ENCODE assay signal across 8 cellular contexts in genomic region chr12:57935839-57936512, GRCh38. TPM values are rescaled to one million over a fixed set of nuclear protein-coding genes. Genes with fewer than 3 reads are reported as not detected.
DNase-seq lines count a peak whose midpoint lies in the region; ATAC-seq and TF ChIP-seq lines count a peak whose summit lies in the region.

No MANE protein-coding gene starts in this region.

- peak overlapping the region; percentile 51 to 80 for H3K27ac ChIP-seq in testis

- peaks cover 9% of the 10 kb centered on the region for H3K4me1 ChIP-seq in testis

- DNase-seq in GM06990 (ENCODE audit: extremely low read depth, insufficient read length) (peak; percentile 82), NB4 (ENCODE audit: low read depth) (peak; percentile 100), SK-N-DZ (ENCODE audit: low spot score) (peak; percentile 96), glomerular visceral epithelial cell (ENCODE audit: extremely low spot score) (peak; percentile 93), omental fat pad (ENCODE audit: low spot score) (peak; percentile 72), testis (peak; percentile 97)
- DNase-seq in activated naive CD4-positive, alpha-beta T cell treated with anti-CD3 and anti-CD28 coated beads, Interleukin-2, amount 50 U/mL, for 16 hours: peak; percentile 84

- H3K9me3 ChIP-seq in testis: no peaks in the 10 kb centered on the region

- H3K27me3 ChIP-seq in GM06990 (replicated peaks; ENCODE audit: control insufficient read depth, insufficient read depth, low read length) (no peaks in the 10 kb centered on the region), testis (no peaks in the 10 kb centered on the region)

- peak; percentile 75 for TF ChIP-seq POLR2A in NB4 (IDR thresholded peaks at IDR 0.05; ENCODE audit: extremely low read depth, insufficient read length)
- peak; percentile 17 for TF ChIP-seq POLR2A in testis (IDR thresholded peaks at IDR 0.05)

- peak; percentile 99 for ATAC-seq in HG02571 (IDR thresholded peaks at IDR 0.05; ENCODE audit: unreplicated experiment)
- ATAC-seq in omental fat pad (ENCODE audit: low FRiP score): peak; percentile 92

- intact Hi-C loops in testis (cut with DNase I; ENCODE audit: low total_unique reads): no loop called here

- H3K4me3 ChIP-seq in GM06990 (replicated peaks; ENCODE audit: low read depth, low read length) (peak overlapping the region; percentile 59), NB4 (ENCODE audit: low read depth, low read length) (peak overlapping the region; percentile 80), testis (peak overlapping the region; percentile 73 to 80)

- 1 to 2% methylated on average over 29 of the region's 29 CpGs for WGBS in testis, 2 donors

- TF ChIP-seq CTCF in GM06990 (IDR thresholded peaks at IDR 0.05; ENCODE audit: insufficient read depth, low read length, poor library complexity, severe bottlenecking): no peak
- no peak for TF ChIP-seq CTCF in NB4 (IDR thresholded peaks at IDR 0.05; ENCODE audit: low read depth, low read length)
- TF ChIP-seq CTCF in omental fat pad (IDR thresholded peaks at IDR 0.05): no peak
- TF ChIP-seq CTCF in testis (IDR thresholded peaks at IDR 0.05): no peak

- no peaks in the 10 kb centered on the region for H3K36me3 ChIP-seq in GM06990 (ENCODE audit: control insufficient read depth, insufficient read depth, low read length)
- H3K36me3 ChIP-seq in testis (ENCODE audit: low read depth, missing control alignments): no peaks in the 10 kb centered on the region

RNA-seq across cellular contexts. Expression of gene ATP23, which starts 5.4 kb away (rescaled TPM):
- 21.5 and 25.3 TPM in 2 replicates for polyA plus RNA-seq in SK-N-DZ (2014; cell fraction: cytosol; rRNA removed)
- 9.7 and 13.3 TPM in 2 replicates for polyA plus RNA-seq in SK-N-DZ (2014; cell fraction: nucleus; rRNA removed)
- 10 to 100 TPM in 2 of 4 donors, 1 to 10 TPM in 2; 3.6 to 18.3 (median 7.9) TPM for total RNA-seq in omental fat pad
- 10 to 100 TPM; 53.1 to 76.6 TPM for total RNA-seq in testis
- 102 TPM for polyA plus RNA-seq in testis (ENCODE audit: insufficient read depth, low read depth, low replicate concordance)

Comparison
In these comparisons a context has a peak if more than half of its experiments do, and no peak if none do; other contexts are left out.
1. Peak in every context shown above with its lines: DNase-seq, ATAC-seq, H3K4me3 ChIP-seq and H3K27ac ChIP-seq.